ENCODE assay signal across 15 cellular contexts in the genomic region with DNA sequence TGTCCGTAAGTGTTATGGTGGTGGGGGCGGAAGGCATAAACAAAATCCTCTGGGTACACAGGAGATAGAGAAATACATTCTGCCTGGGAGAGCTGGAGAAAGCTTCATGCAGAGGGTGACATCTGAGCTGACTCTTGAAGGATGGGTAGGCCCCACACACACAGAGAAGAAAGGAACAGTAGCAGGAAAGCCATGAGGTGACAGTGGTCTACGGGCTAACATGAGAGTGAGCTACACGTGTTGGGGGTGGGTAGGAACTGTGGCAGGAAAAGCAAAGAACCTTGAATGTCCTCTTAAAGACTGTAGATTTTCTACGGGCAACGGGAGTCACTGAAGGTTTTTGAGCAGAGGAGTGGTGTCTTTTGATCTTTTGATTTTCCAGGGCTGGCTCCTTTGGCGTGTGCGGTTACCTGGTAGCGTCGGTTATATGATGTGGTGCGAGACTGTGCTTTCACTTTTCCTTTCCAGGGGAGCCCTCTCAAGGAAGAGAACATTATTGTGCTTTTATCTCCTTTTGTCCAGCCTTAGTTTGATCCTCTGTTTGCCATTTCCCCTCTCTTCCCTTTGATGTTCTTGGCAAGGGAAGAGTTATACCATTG. TPM values are rescaled to one million over a fixed set of nuclear protein-coding genes. Genes with fewer than 3 reads are reported as not detected.
DNase-seq lines count a peak whose midpoint lies in the region; ATAC-seq and TF ChIP-seq lines count a peak whose summit lies in the region.
"Had no signal": no experiment of that assay in that cellular context is flagged by ENCODE, and none has a peak within 500 bp of the region (broad histone marks: within the 10 kb centered on the region; RNA-seq: fewer than 3 reads in every experiment).

No MANE protein-coding gene starts in this region.

- CTCF ChIA-PET in RWPE1 (lab: Yijun Ruan, JAX), result interaction anchor here (0.6 kb wide), 1 partner anchor 1524 kb away, joined by 3 read pairs; no protein-coding TSS in a partner anchor

- no peaks in the 10 kb centered on the region for H3K9me3 ChIP-seq in BLaER1
- no peaks in the 10 kb centered on the region for H3K9me3 ChIP-seq in lower lobe of right lung

- no peak for TF ChIP-seq CTCF in lower lobe of right lung (IDR thresholded peaks at IDR 0.05)
- TF ChIP-seq CTCF in RWPE1 (conservative IDR thresholded peaks at IDR 0.05; ENCODE audit: low read depth), result no peak
- no peak for TF ChIP-seq CTCF in GM13976 (IDR thresholded peaks at IDR 0.05; ENCODE audit: borderline replicate concordance, control extremely low read depth, extremely low read depth, insufficient read depth, missing control alignments)
- TF ChIP-seq CTCF in CD14-positive monocyte (IDR thresholded peaks at IDR 0.05), result no peak

- H3K4me2 ChIP-seq in BLaER1, result peak overlapping the region; percentile 88
- H3K4me2 ChIP-seq: KMS-11 had no signal

- in situ Hi-C loops in GM13976 (cut with MboI; ENCODE audit: low sequenced_read_pairs, unreplicated experiment), result no loop called here

- no peaks in the 10 kb centered on the region for H3K36me3 Mint-ChIP-seq in activated T-cell treated with anti-CD3 and anti-CD28 coated beads, Interleukin-2, amount 50 U/mL, for 4 hours (ENCODE audit: insufficient read depth)
- H3K36me3 Mint-ChIP-seq in CD14-positive monocyte, result no peaks in the 10 kb centered on the region

- H3K27ac Mint-ChIP-seq in CD14-positive monocyte, result no peak overlapping the region

- peaks cover 39% of the 10 kb centered on the region for H3K4me1 ChIP-seq in BLaER1
- peaks cover 15% of the 10 kb centered on the region for H3K4me1 ChIP-seq in lower lobe of right lung
- H3K4me1 ChIP-seq: foreskin keratinocyte had no signal

- ATAC-seq in activated T-cell treated with anti-CD3 and anti-CD28 coated beads, Interleukin-2, amount 50 U/mL, for 4 hours, result peak; percentile 59 to 60
- ATAC-seq in lower lobe of right lung, result no peak
- no peak for ATAC-seq in activated CD4-positive, CD25-positive, alpha-beta regulatory T cell treated with anti-CD3 and anti-CD28 coated beads, Interleukin-2, amount 50 U/mL, for 24 hours
- ATAC-seq: foreskin keratinocyte had no signal

- H3K4me1 Mint-ChIP-seq in activated T-cell treated with anti-CD3 and anti-CD28 coated beads, Interleukin-2, amount 50 U/mL, for 4 hours (ENCODE audit: low read depth), result peaks cover 24% of the 10 kb centered on the region
- no peaks in the 10 kb centered on the region for H3K4me1 Mint-ChIP-seq in CD14-positive monocyte

- H3K27me3 ChIP-seq in BLaER1 (peaks cover 58% of the 10 kb centered on the region), lower lobe of right lung (ENCODE audit: low read depth) (no peaks in the 10 kb centered on the region)

- intact Hi-C loops in lower lobe of right lung (cut with DNase I), result no loop called here
- intact Hi-C loops in CD14-positive monocyte (cut with micrococcal nuclease), result no loop called here

- H3K36me3 ChIP-seq in BLaER1, result no peaks in the 10 kb centered on the region
- no peaks in the 10 kb centered on the region for H3K36me3 ChIP-seq in lower lobe of right lung

- peak overlapping the region; percentile 50 for H3K4me3 ChIP-seq in BLaER1
- peak overlapping the region; percentile 18; the same call in 1 of the 2 replicates for H3K4me3 ChIP-seq in GM08714 (ENCODE audit: low read length)
- peak overlapping the region; percentile 17 for H3K4me3 ChIP-seq in lower lobe of right lung

- H3K27me3 Mint-ChIP-seq in activated T-cell treated with anti-CD3 and anti-CD28 coated beads, Interleukin-2, amount 50 U/mL, for 4 hours (ENCODE audit: low read depth), result no peaks in the 10 kb centered on the region
- peaks cover 4 to 17% (median 12%) of the 10 kb centered on the region in 3 donors for H3K27me3 Mint-ChIP-seq in CD14-positive monocyte (ENCODE audit: low read depth in 3 of 3)

- H3K9ac ChIP-seq in BLaER1, result 0 out of 2 replicates have a peak overlapping the region, but pooled peaks have one; percentile 2
- H3K9ac ChIP-seq: KMS-11 had no signal

- no peaks in the 10 kb centered on the region for H3K9me3 Mint-ChIP-seq in activated T-cell treated with anti-CD3 and anti-CD28 coated beads, Interleukin-2, amount 50 U/mL, for 4 hours
- H3K9me3 Mint-ChIP-seq in CD14-positive monocyte, result peaks cover 0 to 3% (median 0%) of the 10 kb centered on the region in 7 donors

- H3K27ac ChIP-seq in BLaER1 (no peak overlapping the region), lower lobe of right lung (no peak overlapping the region), RWPE1 (no peak overlapping the region)
- H3K27ac ChIP-seq: C4-2B, foreskin keratinocyte, KMS-11 had no signal

- peaks cover 24% of the 10 kb centered on the region for H4K20me1 ChIP-seq in BLaER1

- no peak for DNase-seq in activated T-cell treated with anti-CD3 and anti-CD28 coated beads, Interleukin-2, amount 50 U/mL, for 4 hours
- no peak for DNase-seq in lower lobe of right lung
- no peak for DNase-seq in RWPE1 (ENCODE audit: low spot score)
- DNase-seq in GM13976 (ENCODE audit: low spot score), result no peak
- no peak for DNase-seq in CD14-positive monocyte (ENCODE audit: low spot score)
- DNase-seq: foreskin keratinocyte, NCI-H1694, NCI-H526 treated with DMSO at 0.1 percent for 48 hours had no signal

- H3K4me3 Mint-ChIP-seq in activated T-cell treated with anti-CD3 and anti-CD28 coated beads, Interleukin-2, amount 50 U/mL, for 4 hours, result peak overlapping the region; percentile 70
- peak overlapping the region in 1 of 2 donors; percentile 14 for H3K4me3 Mint-ChIP-seq in CD14-positive monocyte

- POLR2A ChIA-PET in RWPE1 (lab: Yijun Ruan, JAX; ENCODE audit: low non-redundant PET), result no interaction called here

RNA-seq across cellular contexts. Expression of a gene that starts 39.7 kb away (rescaled TPM):
- under 1 TPM in 1 of 3 donors, not detected in 2; 0.08 TPM for total RNA-seq in activated T-cell treated with anti-CD3 and anti-CD28 coated beads, Interleukin-2, amount 50 U/mL, for 4 hours
- 23.0 TPM for total RNA-seq in lower lobe of right lung
- not detected for polyA plus RNA-seq in CD14-positive monocyte
- total RNA-seq: foreskin keratinocyte, renal cortical epithelial cell, RPMI7951 had no signal
- polyA plus RNA-seq: foreskin keratinocyte had no signal

RNA-seq across cellular contexts. Expression of a gene that starts 59.7 kb away (rescaled TPM):
- not detected for total RNA-seq in activated T-cell treated with anti-CD3 and anti-CD28 coated beads, Interleukin-2, amount 50 U/mL, for 4 hours
- 8.4 TPM for total RNA-seq in lower lobe of right lung
- polyA plus RNA-seq in CD14-positive monocyte, result not detected

Comparison
In these comparisons a context has a peak if more than half of its experiments do, and no peak if none do; other contexts are left out.
1. ATAC-seq: peak in activated T-cell treated with anti-CD3 and anti-CD28 coated beads, Interleukin-2, amount 50 U/mL, for 4 hours (2 of 2); none in lower lobe of right lung (0 of 2) and activated CD4-positive, CD25-positive, alpha-beta regulatory T cell treated with anti-CD3 and anti-CD28 coated beads, Interleukin-2, amount 50 U/mL, for 24 hours (0 of 2).
2. RNA of a gene that starts 39.7 kb away (total RNA-seq): 23.0 TPM in lower lobe of right lung (single experiment); 0.08 TPM in activated T-cell treated with anti-CD3 and anti-CD28 coated beads, Interleukin-2, amount 50 U/mL, for 4 hours; every median in the first group is over 10 times any median in the second.
3. Peak in every context shown above with its lines, with median percentiles within 50 percentile points of each other: H3K4me3 ChIP-seq.